Comparison of ENCODE assay signal across 9 cellular contexts in the genomic region with DNA sequence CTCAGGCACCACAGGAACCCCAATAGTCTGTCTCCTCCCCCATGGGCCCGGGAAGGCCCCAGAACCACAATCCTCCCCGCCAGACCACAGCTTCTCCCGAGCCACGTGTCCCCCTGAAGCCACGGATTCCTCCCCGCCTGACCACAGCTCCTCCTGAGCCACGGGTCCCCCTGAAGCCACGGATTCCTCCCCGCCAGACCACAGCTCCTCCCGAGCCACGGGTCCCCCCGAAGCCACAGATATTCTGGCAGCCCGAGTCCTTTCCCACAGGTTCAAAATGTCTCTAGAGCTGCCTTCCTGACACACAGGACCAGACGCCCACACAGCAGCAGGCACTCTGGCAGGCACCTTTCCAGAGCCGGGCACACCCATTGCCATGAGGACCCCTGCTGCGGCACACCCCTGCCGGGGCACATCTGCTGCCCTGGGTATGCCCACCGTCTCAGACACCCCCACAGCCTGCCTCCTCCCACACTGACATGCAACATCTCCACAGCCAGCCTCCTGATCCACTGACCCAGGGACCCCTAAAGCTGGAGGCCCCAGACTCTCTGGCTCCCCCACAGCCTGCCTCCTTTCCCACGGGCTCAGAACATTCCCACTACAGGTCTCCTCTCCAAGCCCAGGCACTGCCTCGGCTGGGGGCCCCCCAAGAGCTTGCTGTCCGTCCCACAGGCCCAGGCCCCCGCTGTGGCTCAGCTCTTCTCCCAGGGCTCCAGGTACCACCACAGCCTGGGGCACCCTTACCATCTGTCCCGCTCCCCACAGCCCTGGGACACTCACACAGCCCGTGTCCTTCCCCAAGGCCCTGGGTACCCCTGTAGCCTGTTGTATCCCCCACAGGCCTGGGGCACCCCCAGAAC. TPM values are rescaled to one million over a fixed set of nuclear protein-coding genes. Genes with fewer than 3 reads are reported as not detected.
DNase-seq lines count a peak whose midpoint lies in the region; ATAC-seq, FAIRE-seq and TF ChIP-seq lines count a peak whose summit lies in the region.
"Had no signal": no experiment of that assay in that cellular context is flagged by ENCODE, and none has a peak within 500 bp of the region (broad histone marks: within the 10 kb centered on the region; RNA-seq: fewer than 3 reads in every experiment).

No MANE protein-coding gene starts in this region.

- no peak overlapping the region for H2BK12ac ChIP-seq in H1 (ENCODE audit: low read depth, low read length)

- no peak overlapping the region for H3K4ac ChIP-seq in H1 (replicated peaks; ENCODE audit: insufficient read length, low read depth, low read length)

- no peak overlapping the region for H4K5ac ChIP-seq in H1 (ENCODE audit: insufficient read length, low read depth, low read length)

- no peak for DNase-seq in activated CD4-positive, alpha-beta T cell treated with anti-CD3 and anti-CD28 coated beads, Interleukin-2, amount 10 ng/mL, durations not matched to agents 7 days and 5 days
- DNase-seq in activated CD4-positive, alpha-beta T cell treated with anti-CD3 and anti-CD28 coated beads, Interleukin-2, amount 50 U/mL, for 48 hours, result no peak
- DNase-seq in OCI-LY7 (ENCODE audit: low spot score), result no peak
- DNase-seq in H1 (ENCODE audit: low read depth in 1 of 2, low spot score in 2 of 2), result no peak
- no peak for DNase-seq in uterus
- DNase-seq in anterior cingulate cortex (lab: John Stamatoyannopoulos, UW), result no peak
- DNase-seq: activated gamma-delta T cell treated with Interleukin-2 at 50 U/mL for 16 hours had no signal

- H3K56ac ChIP-seq in H1 (replicated peaks; ENCODE audit: insufficient read length, low read depth, low read length), result no peak overlapping the region

- H3K4me1 Mint-ChIP-seq in activated CD4-positive, alpha-beta T cell treated with anti-CD3 and anti-CD28 coated beads, Interleukin-2, amount 10 ng/mL, durations not matched to agents 7 days and 5 days, result peaks cover 43% of the 10 kb centered on the region

- H3K4me3 ChIP-seq in OCI-LY7 (ENCODE audit: low read depth, low read length, poor library complexity, severe bottlenecking) (no peak overlapping the region), H1 (ENCODE audit: extremely low read depth in 1 of 4, insufficient read depth in 2 of 4, low read depth in 3 of 4, low read length in 4 of 4) (no peak overlapping the region), rectal smooth muscle tissue (ENCODE audit: low read length) (peak overlapping the region; percentile 98), uterus (no peak overlapping the region)

- POLR2A ChIA-PET in activated CD4-positive, alpha-beta T cell treated with anti-CD3 and anti-CD28 coated beads, Interleukin-2, amount 10 ng/mL, durations not matched to agents 7 days and 5 days (lab: Charles Lee), result no interaction called here
- POLR2A ChIA-PET in OCI-LY7 (lab: Charles Lee), result no interaction called here
- POLR2A ChIA-PET in H1 (lab: Charles Lee; ENCODE audit: partially characterized antibody), result interaction anchor here (0.7 to 2.0 kb wide), 6 partner anchors 10 to 143 kb away, joined by 3 to 6 read pairs (median 4); a partner anchor contains a TSS

- no peak overlapping the region for H2AK5ac ChIP-seq in H1 (ENCODE audit: low read depth, low read length)

- no peak for FAIRE-seq in H1 (lab: Jason Lieb, UNC)

- H4K8ac ChIP-seq in H1 (ENCODE audit: extremely low read depth, insufficient read depth, low read length), result 0 out of 2 replicates have a peak overlapping the region, but pooled peaks have one; percentile 82

- 89% methylated on average over 22 of the region's 24 CpGs; no CpG with 5 or more reads in 1 of the 2 experiments for WGBS in H1 (ENCODE audit: extremely low coverage in 1 of 2, insufficient coverage in 1 of 2, insufficient read length in 1 of 2, insufficient replicate concordance in 2 of 2, low coverage in 1 of 2, low lambda C conversion rate in 2 of 2, missing lambda C conversion rate in 1 of 2), 2 experiments

- peaks cover 28% of the 10 kb centered on the region for H3K36me3 Mint-ChIP-seq in activated CD4-positive, alpha-beta T cell treated with anti-CD3 and anti-CD28 coated beads, Interleukin-2, amount 10 ng/mL, durations not matched to agents 7 days and 5 days (ENCODE audit: low read depth)

- TF ChIP-seq RAD21 in H1 (IDR thresholded peaks at IDR 0.05 in 1 of 2, conservative IDR thresholded peaks at IDR 0.05 in 1 of 2; ENCODE audit: low read depth in 2 of 2, low read length in 2 of 2), result no peak

- CTCF ChIA-PET in activated CD4-positive, alpha-beta T cell treated with anti-CD3 and anti-CD28 coated beads, Interleukin-2, amount 10 ng/mL, durations not matched to agents 7 days and 5 days (lab: Charles Lee), result no interaction called here
- CTCF ChIA-PET in OCI-LY7 (lab: Charles Lee; ENCODE audit: unreplicated experiment) (no interaction called here), H1 (lab: Charles Lee; ENCODE audit: partially characterized antibody) (interaction anchor here (0.8 to 0.9 kb wide), 2 partner anchors 10 to 30 kb away, joined by 3 read pairs; no protein-coding TSS in a partner anchor)

- no peak for TF ChIP-seq POLR2A in H1 (IDR thresholded peaks at IDR 0.05; ENCODE audit: control extremely low read depth in 1 of 2, low read depth in 2 of 2, low read length in 2 of 2)
- no peak for TF ChIP-seq POLR2A in uterus (IDR thresholded peaks at IDR 0.05)

- H3K4me1 ChIP-seq in OCI-LY7 (ENCODE audit: insufficient read depth, low read length, poor library complexity, severe bottlenecking) (peaks cover 20% of the 10 kb centered on the region), H1 (replicated peaks in 1 of 4; ENCODE audit: control insufficient read depth in 3 of 4, insufficient read depth in 4 of 4, low read length in 3 of 4) (peaks cover 0 to 10% (median 2%) of the 10 kb centered on the region in 4 experiments; a peak in 4 of 7 replicates), rectal smooth muscle tissue (ENCODE audit: control insufficient read depth, insufficient read depth, low read length) (peaks cover 14% of the 10 kb centered on the region), uterus (peaks cover 0 to 13% of the 10 kb centered on the region in 2 donors)

- no peak for TF ChIP-seq EP300 in H1 (IDR thresholded peaks at IDR 0.05; ENCODE audit: borderline replicate concordance in 1 of 2, low read depth in 2 of 2, low read length in 2 of 2)

- H3K27ac Mint-ChIP-seq in activated CD4-positive, alpha-beta T cell treated with anti-CD3 and anti-CD28 coated beads, Interleukin-2, amount 10 ng/mL, durations not matched to agents 7 days and 5 days, result no peak overlapping the region

- no peak overlapping the region for H3K9ac ChIP-seq in H1 (replicated peaks in 1 of 4; ENCODE audit: extremely low read depth in 1 of 4, low read depth in 3 of 4, low read length in 3 of 4)
- no peak overlapping the region for H3K9ac ChIP-seq in rectal smooth muscle tissue (ENCODE audit: low read length)

- no peak for TF ChIP-seq CTCF in OCI-LY7 (conservative IDR thresholded peaks at IDR 0.05; ENCODE audit: low read length)
- TF ChIP-seq CTCF in H1 (IDR thresholded peaks at IDR 0.05; ENCODE audit: control extremely low read depth in 1 of 3, insufficient read depth in 1 of 3, low read depth in 1 of 3, low read length in 3 of 3), result no peak
- TF ChIP-seq CTCF in uterus (IDR thresholded peaks at IDR 0.05), result no peak

- intact Hi-C loops in OCI-LY7 (cut with micrococcal nuclease; ENCODE audit: unreplicated experiment) (no loop called here), uterus (cut with DNase I; ENCODE audit: low total_unique reads) (no loop called here)

- peaks cover 26% of the 10 kb centered on the region; the same call in 1 of the 2 replicates for H3K79me2 ChIP-seq in OCI-LY7 (ENCODE audit: insufficient read depth, low read depth, low read length)
- H3K79me2 ChIP-seq in H1 (ENCODE audit: control insufficient read depth in 1 of 2, insufficient read depth in 2 of 2, low read length in 2 of 2), result peaks cover 0 to 32% of the 10 kb centered on the region in 2 experiments; a peak in 2 of 4 replicates

- H3K23me2 ChIP-seq in H1 (ENCODE audit: low read depth, low read length), result peaks cover 10% of the 10 kb centered on the region

- H3K36me3 ChIP-seq in OCI-LY7 (ENCODE audit: insufficient read depth, low read length) (peaks cover 34% of the 10 kb centered on the region), H1 (ENCODE audit: control insufficient read depth in 2 of 4, insufficient read depth in 4 of 4, low read length in 3 of 4) (peaks cover 4 to 26% (median 8%) of the 10 kb centered on the region in 4 experiments; a peak in 6 of 8 replicates), rectal smooth muscle tissue (ENCODE audit: control insufficient read depth, insufficient read depth, low read length) (peaks cover 5% of the 10 kb centered on the region), uterus (no peaks in the 10 kb centered on the region)

- peaks cover 4% of the 10 kb centered on the region; the same call in 1 of the 2 replicates for H3K9me3 ChIP-seq in OCI-LY7 (ENCODE audit: low read length)
- H3K9me3 ChIP-seq in H1 (ENCODE audit: insufficient read depth in 2 of 2, low read depth in 1 of 2, low read length in 1 of 2), result no peaks in the 10 kb centered on the region
- H3K9me3 ChIP-seq in uterus, result no peaks in the 10 kb centered on the region

- H3K14ac ChIP-seq in H1 (ENCODE audit: insufficient read length), result no peak overlapping the region

- no peaks in the 10 kb centered on the region for H3K27me3 Mint-ChIP-seq in activated CD4-positive, alpha-beta T cell treated with anti-CD3 and anti-CD28 coated beads, Interleukin-2, amount 10 ng/mL, durations not matched to agents 7 days and 5 days

- H3K4me3 Mint-ChIP-seq in activated CD4-positive, alpha-beta T cell treated with anti-CD3 and anti-CD28 coated beads, Interleukin-2, amount 10 ng/mL, durations not matched to agents 7 days and 5 days, result peak overlapping the region; percentile 94

- H3K9me2 ChIP-seq in OCI-LY7 (ENCODE audit: insufficient read depth, low read length), result no peaks in the 10 kb centered on the region

- H4K91ac ChIP-seq in H1 (replicated peaks; ENCODE audit: insufficient read length, low read length), result no peak overlapping the region

- no peak overlapping the region for H2BK15ac ChIP-seq in H1 (ENCODE audit: low read length)

- no peak for ATAC-seq in GM19455 (IDR thresholded peaks at IDR 0.05; ENCODE audit: unreplicated experiment)

- no peak overlapping the region for H3K27ac ChIP-seq in OCI-LY7 (ENCODE audit: low read depth, low read length, poor library complexity, severe bottlenecking)
- no peak overlapping the region for H3K27ac ChIP-seq in H1 (ENCODE audit: low read depth, low read length)
- no peak overlapping the region for H3K27ac ChIP-seq in rectal smooth muscle tissue (ENCODE audit: low read depth, low read length)
- no peak overlapping the region for H3K27ac ChIP-seq in uterus

- peaks cover 12% of the 10 kb centered on the region; the same call in 1 of the 2 replicates for H4K20me1 ChIP-seq in OCI-LY7 (ENCODE audit: insufficient read depth, low read length)
- peaks cover 0 to 8% of the 10 kb centered on the region in 2 experiments for H4K20me1 ChIP-seq in H1 (replicated peaks in 1 of 2; ENCODE audit: control insufficient read depth in 1 of 2, insufficient read depth in 2 of 2, low read length in 2 of 2)

- H3K79me1 ChIP-seq in H1 (ENCODE audit: low read depth, low read length), result 0 out of 2 replicates have a peak, but pooled peaks cover 4% of the 10 kb centered on the region

- no peaks in the 10 kb centered on the region for H3K9me3 Mint-ChIP-seq in activated CD4-positive, alpha-beta T cell treated with anti-CD3 and anti-CD28 coated beads, Interleukin-2, amount 10 ng/mL, durations not matched to agents 7 days and 5 days

- H3K4me2 ChIP-seq in OCI-LY7 (ENCODE audit: low read length) (peak overlapping the region; percentile 84), H1 (ENCODE audit: insufficient read depth in 1 of 2, low read depth in 2 of 2, low read length in 2 of 2) (no peak overlapping the region; a peak in 1 of 4 replicates)

- no peak overlapping the region for H2BK120ac ChIP-seq in H1 (replicated peaks; ENCODE audit: low read depth, low read length)

- H3K27me3 ChIP-seq in H1 (replicated peaks in 1 of 4; ENCODE audit: control insufficient read depth in 3 of 4, extremely low read depth in 1 of 4, insufficient read depth in 3 of 4, low read length in 3 of 4) (no peaks in the 10 kb centered on the region), rectal smooth muscle tissue (ENCODE audit: control insufficient read depth, insufficient read depth, low read length) (no peaks in the 10 kb centered on the region), uterus (no peaks in the 10 kb centered on the region)

- no peak overlapping the region for H3K23ac ChIP-seq in H1 (ENCODE audit: insufficient read length)

- no peak overlapping the region for H3K18ac ChIP-seq in H1 (ENCODE audit: extremely low read depth, low read length)

- no peak overlapping the region for H2BK5ac ChIP-seq in H1 (ENCODE audit: low read depth, low read length)

- H2BK20ac ChIP-seq in H1 (ENCODE audit: low read length), result no peak overlapping the region

- H2AFZ ChIP-seq in OCI-LY7 (ENCODE audit: low read length) (no peak overlapping the region), H1 (ENCODE audit: low read length) (no peak overlapping the region)

- BruUV-seq in OCI-LY7 (replicated peaks; lab: Mats Ljungman, UMichigan), result no TSS peak

RNA-seq across cellular contexts. Expression of a gene that starts 2.2 kb away (rescaled TPM):
- total RNA-seq in activated CD4-positive, alpha-beta T cell treated with anti-CD3 and anti-CD28 coated beads, Interleukin-2, amount 10 ng/mL, durations not matched to agents 7 days and 5 days, result 10 to 100 TPM; 16.3 to 17.6 TPM
- 18.9 and 20.8 TPM in 2 replicates for total RNA-seq in OCI-LY7 (2014; rRNA removed; shearing (Covaris generic))
- total RNA-seq in OCI-LY7 (2022), result 26.0 and 29.8 TPM in 2 replicates
- 27.1 and 29.2 TPM in 2 replicates for total RNA-seq in H1 (2021; fragmentation: NEBNext Ultra II Directional; extraction: Animal tissue kit (Norgen Biotek cat#: 25700))
- 4.2 and 5.0 TPM in 2 replicates for polyA plus RNA-seq in H1 (2011; rRNA removed)
- 5.2 TPM for polyA plus RNA-seq in H1 (2011; cell fraction: cytosol; rRNA removed)
- polyA plus RNA-seq in H1 (2011; cell fraction: nucleus; rRNA removed), result 9.0 TPM
- polyA plus RNA-seq in H1 (2012, experiment 1 of 2), result 13.1 to 22.2 TPM (median 14.8 TPM) in 4 replicates
- polyA plus RNA-seq in H1 (2012, experiment 2 of 2), result 1.4 TPM
- 11.6 TPM for polyA plus RNA-seq in H1 (2013, experiment 1 of 2)
- polyA plus RNA-seq in H1 (2013, experiment 2 of 2), result 14.2 TPM
- 7.3 and 12.7 TPM in 2 replicates for polyA minus RNA-seq in H1 (2011; rRNA and poly(A)+ RNA removed)
- polyA minus RNA-seq in H1 (2011; cell fraction: cytosol; rRNA and poly(A)+ RNA removed), result 10.1 TPM
- polyA minus RNA-seq in H1 (2011; cell fraction: nucleus; rRNA and poly(A)+ RNA removed), result 27.5 TPM
- total RNA-seq in uterus, result 10 to 100 TPM in 3 of 4 donors, 1 to 10 TPM in 1; 6.2 to 52.3 (median 28.8) TPM

RNA-seq across cellular contexts. Expression of a gene that starts 2.6 kb away (rescaled TPM):
- 10 to 100 TPM; 49.0 to 69.0 TPM for total RNA-seq in activated CD4-positive, alpha-beta T cell treated with anti-CD3 and anti-CD28 coated beads, Interleukin-2, amount 10 ng/mL, durations not matched to agents 7 days and 5 days
- total RNA-seq in OCI-LY7 (2014; rRNA removed; shearing (Covaris generic)), result 52.8 and 63.7 TPM in 2 replicates
- total RNA-seq in OCI-LY7 (2022) (63.5 and 81.4 TPM in 2 replicates), uterus (100 to 1,000 TPM in 1 of 4 donors, 10 to 100 TPM in 2, 1 to 10 TPM in 1; 2.8 to 108 (median 51.5) TPM)
- 182 and 192 TPM in 2 replicates for total RNA-seq in H1 (2021; fragmentation: NEBNext Ultra II Directional; extraction: Animal tissue kit (Norgen Biotek cat#: 25700))
- polyA plus RNA-seq in H1 (2011; rRNA removed), result 410 TPM in 2 replicates
- 569 TPM for polyA plus RNA-seq in H1 (2011; cell fraction: cytosol; rRNA removed)
- 184 TPM for polyA plus RNA-seq in H1 (2011; cell fraction: nucleus; rRNA removed)
- polyA plus RNA-seq in H1 (2012, experiment 1 of 2), result 331 to 495 TPM (median 353 TPM) in 4 replicates
- 139 TPM for polyA plus RNA-seq in H1 (2012, experiment 2 of 2)
- polyA plus RNA-seq in H1 (2013, experiment 1 of 2), result 260 TPM
- polyA plus RNA-seq in H1 (2013, experiment 2 of 2), result 290 TPM
- 44.9 and 53.2 TPM in 2 replicates for polyA minus RNA-seq in H1 (2011; rRNA and poly(A)+ RNA removed)
- polyA minus RNA-seq in H1 (2011; cell fraction: cytosol; rRNA and poly(A)+ RNA removed), result 87.0 TPM
- polyA minus RNA-seq in H1 (2011; cell fraction: nucleus; rRNA and poly(A)+ RNA removed), result 34.3 TPM

RNA-seq across cellular contexts. Expression of a gene that starts 13.1 kb away (rescaled TPM):
- 10 to 100 TPM; 19.4 to 20.3 TPM for total RNA-seq in activated CD4-positive, alpha-beta T cell treated with anti-CD3 and anti-CD28 coated beads, Interleukin-2, amount 10 ng/mL, durations not matched to agents 7 days and 5 days
- 11.6 and 14.6 TPM in 2 replicates for total RNA-seq in OCI-LY7 (2014; rRNA removed; shearing (Covaris generic))
- 21.7 and 25.2 TPM in 2 replicates for total RNA-seq in OCI-LY7 (2022)
- total RNA-seq in H1 (2021; fragmentation: NEBNext Ultra II Directional; extraction: Animal tissue kit (Norgen Biotek cat#: 25700)), result 11.0 and 12.3 TPM in 2 replicates
- polyA plus RNA-seq in H1 (2011; rRNA removed), result 2.4 and 4.6 TPM in 2 replicates
- 5.0 TPM for polyA plus RNA-seq in H1 (2011; cell fraction: cytosol; rRNA removed)
- polyA plus RNA-seq in H1 (2011; cell fraction: nucleus; rRNA removed), result 2.1 TPM
- polyA plus RNA-seq in H1 (2012, experiment 1 of 2), result 5.1 to 7.2 TPM (median 6.7 TPM) in 4 replicates
- 11.5 TPM for polyA plus RNA-seq in H1 (2012, experiment 2 of 2)
- 24.1 TPM for polyA plus RNA-seq in H1 (2013, experiment 1 of 2)
- polyA plus RNA-seq in H1 (2013, experiment 2 of 2), result 23.7 TPM
- 2.8 and 3.9 TPM in 2 replicates for polyA minus RNA-seq in H1 (2011; rRNA and poly(A)+ RNA removed)
- 1.8 TPM for polyA minus RNA-seq in H1 (2011; cell fraction: cytosol; rRNA and poly(A)+ RNA removed)
- polyA minus RNA-seq in H1 (2011; cell fraction: nucleus; rRNA and poly(A)+ RNA removed), result 9.7 TPM
- total RNA-seq in uterus, result 10 to 100 TPM in 3 of 4 donors, 1 to 10 TPM in 1; 1.5 to 49.7 (median 15.7) TPM

RNA-seq across cellular contexts. Expression of a gene that starts 13.3 kb away (rescaled TPM):
- total RNA-seq in activated CD4-positive, alpha-beta T cell treated with anti-CD3 and anti-CD28 coated beads, Interleukin-2, amount 10 ng/mL, durations not matched to agents 7 days and 5 days, result 1 to 10 TPM; 1.9 to 2.5 TPM
- total RNA-seq in OCI-LY7 (2014; rRNA removed; shearing (Covaris generic)), result 1.3 and 2.4 TPM in 2 replicates
- total RNA-seq in OCI-LY7 (2022) (5.2 and 5.6 TPM in 2 replicates), uterus (1 to 10 TPM in 3 of 4 donors, under 1 TPM in 1; 0.26 to 3.2 (median 1.3) TPM)
- total RNA-seq in H1 (2021; fragmentation: NEBNext Ultra II Directional; extraction: Animal tissue kit (Norgen Biotek cat#: 25700)), result 1.6 and 2.8 TPM in 2 replicates
- polyA plus RNA-seq in H1 (2011; rRNA removed), result 2.1 and 2.6 TPM in 2 replicates
- 2.2 TPM for polyA plus RNA-seq in H1 (2011; cell fraction: cytosol; rRNA removed)
- polyA plus RNA-seq in H1 (2011; cell fraction: nucleus; rRNA removed), result 3.1 TPM
- 1.9 to 2.9 TPM (median 2.7 TPM) in 4 replicates for polyA plus RNA-seq in H1 (2012, experiment 1 of 2)
- 1.5 TPM for polyA plus RNA-seq in H1 (2012, experiment 2 of 2)
- polyA plus RNA-seq in H1 (2013, experiment 1 of 2), result 2.5 TPM
- polyA plus RNA-seq in H1 (2013, experiment 2 of 2), result 2.7 TPM
- polyA minus RNA-seq in H1 (2011; rRNA and poly(A)+ RNA removed), result 0.57 and 0.71 TPM in 2 replicates
- 3.0 TPM for polyA minus RNA-seq in H1 (2011; cell fraction: cytosol; rRNA and poly(A)+ RNA removed)
- 4.0 TPM for polyA minus RNA-seq in H1 (2011; cell fraction: nucleus; rRNA and poly(A)+ RNA removed)
